Comparison of ENCODE assay signal across 21 cellular contexts in the genomic region with DNA sequence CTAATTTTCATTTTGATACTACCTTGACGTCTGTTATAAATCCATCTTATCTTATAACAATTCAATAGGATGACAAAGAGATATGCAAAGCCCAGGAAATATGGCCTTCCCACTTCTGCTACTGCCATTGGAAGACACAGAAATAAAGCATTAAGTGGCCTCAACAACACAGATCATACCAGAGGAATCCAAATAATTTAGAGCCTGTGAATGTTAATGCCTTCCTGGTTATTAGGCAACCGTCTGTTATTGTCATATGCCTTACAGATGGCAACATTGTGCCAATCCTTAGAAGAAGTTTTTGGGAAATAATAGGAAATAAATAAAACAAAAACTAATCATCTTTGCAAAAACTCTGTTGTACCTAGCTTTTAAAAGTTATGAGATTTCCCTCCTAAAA.
"Had no signal": no experiment of that assay in that cellular context is flagged by ENCODE, and none has a peak within 500 bp of the region (broad histone marks: within the 10 kb centered on the region; RNA-seq: fewer than 3 reads in every experiment).

No MANE protein-coding gene starts in this region.

- ATAC-seq: activated CD8-positive, alpha-beta T cell treated with anti-CD3 and anti-CD28 coated beads for 36 hours; activated naive CD4-positive, alpha-beta T cell treated with anti-CD3 and anti-CD28 coated beads, Interleukin-2, amount 50 U/mL, for 72 hours; activated T-cell treated with anti-CD3 and anti-CD28 coated beads, Interleukin-2, amount 50 U/mL, for 4 hours; foreskin keratinocyte; natural killer cell treated with Interleukin-12 subunit alpha and Interleukin-12 subunit beta and Interleukin-15 and Interleukin-18, amount 100 ng/mL, for 72 hours had no signal

- H3K9me3 ChIP-seq: esophagus squamous epithelium, left ventricle myocardium inferior, suprapubic skin, upper lobe of left lung had no signal

- H3K4me3 ChIP-seq: coronary artery, esophagus squamous epithelium, left ventricle myocardium inferior, suprapubic skin, upper lobe of left lung had no signal

- H3K9me3 Mint-ChIP-seq: activated CD8-positive, alpha-beta T cell treated with anti-CD3 and anti-CD28 coated beads for 36 hours; brain had no signal

- H3K36me3 Mint-ChIP-seq: brain; natural killer cell treated with Interleukin-12 subunit alpha and Interleukin-12 subunit beta and Interleukin-15 and Interleukin-18, amount 100 ng/mL, for 72 hours had no signal

- H3K27me3 ChIP-seq: esophagus squamous epithelium, suprapubic skin, upper lobe of left lung had no signal

- H3K27ac Mint-ChIP-seq: activated CD8-positive, alpha-beta T cell treated with anti-CD3 and anti-CD28 coated beads for 36 hours; activated naive CD4-positive, alpha-beta T cell treated with anti-CD3 and anti-CD28 coated beads, Interleukin-2, amount 50 U/mL, for 72 hours; natural killer cell treated with Interleukin-12 subunit alpha and Interleukin-12 subunit beta and Interleukin-15 and Interleukin-18, amount 100 ng/mL, for 72 hours; stimulated activated naive CD8-positive, alpha-beta T cell treated with anti-CD3 and anti-CD28 coated beads, Interleukin-15, Interleukin-2, amounts not matched to agents 100 ng/mL and 50 ng/mL, for 24 hours had no signal

- H3K4me3 Mint-ChIP-seq: activated CD8-positive, alpha-beta T cell treated with anti-CD3 and anti-CD28 coated beads for 36 hours; activated T-cell treated with anti-CD3 and anti-CD28 coated beads, Interleukin-2, amount 50 U/mL, for 4 hours; brain; natural killer cell treated with Interleukin-12 subunit alpha and Interleukin-12 subunit beta and Interleukin-15 and Interleukin-18, amount 100 ng/mL, for 72 hours; stimulated activated naive CD8-positive, alpha-beta T cell treated with anti-CD3 and anti-CD28 coated beads, Interleukin-15, Interleukin-2, amounts not matched to agents 100 ng/mL and 50 ng/mL, for 24 hours had no signal

- H3K4me1 ChIP-seq: foreskin keratinocyte, left ventricle myocardium inferior, suprapubic skin, upper lobe of left lung had no signal

- H3K27ac ChIP-seq: coronary artery, esophagus squamous epithelium, foreskin keratinocyte, left ventricle myocardium inferior, suprapubic skin, upper lobe of left lung, WERI-Rb-1 had no signal

- H3K36me3 ChIP-seq: esophagus squamous epithelium, left ventricle myocardium inferior, suprapubic skin, upper lobe of left lung, WERI-Rb-1 had no signal

- DNase-seq: activated CD8-positive, alpha-beta T cell treated with anti-CD3 and anti-CD28 coated beads for 36 hours; activated effector memory CD4-positive, alpha-beta T cell treated with Interleukin-2 at 50 U/mL for 16 hours; activated T-cell treated with anti-CD3 and anti-CD28 coated beads, Interleukin-2, amount 50 U/mL, for 4 hours; central memory CD4-positive, alpha-beta T cell; effector CD8-positive, alpha-beta T cell; esophagus squamous epithelium; foreskin keratinocyte; glutamatergic neuron; hypothalamus; kidney; left ventricle myocardium inferior; stimulated activated CD4-positive, alpha-beta T cell treated with anti-CD3 and anti-CD28 coated beads, Interleukin-4, amount 100 ng/mL, for 4 hours; stimulated activated CD8-positive, alpha-beta memory T cell treated with anti-CD3 and anti-CD28 coated beads, Interleukin-4, amount 100 ng/mL, for 48 hours; upper lobe of left lung; WERI-Rb-1 had no signal
